Comparison of ENCODE assay signal across 18 cellular contexts in the genomic region with DNA sequence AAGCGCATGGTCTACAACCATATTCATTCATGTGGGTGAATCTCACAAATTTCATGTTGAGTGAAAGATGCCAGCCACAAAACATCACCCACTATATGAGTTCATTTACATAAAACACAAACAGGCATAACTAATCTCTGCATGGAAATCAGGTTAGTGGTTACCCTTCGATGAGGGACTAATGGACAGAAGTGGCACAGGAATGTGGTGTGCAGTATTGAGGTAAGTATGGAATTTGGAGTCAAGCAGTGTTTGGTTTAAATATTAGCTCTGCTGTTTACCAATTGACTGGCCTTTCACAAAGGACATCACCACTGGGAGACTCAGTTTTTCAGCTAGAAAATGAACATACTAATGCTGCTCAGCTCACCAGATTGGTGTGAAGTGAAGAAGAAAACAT. TPM values are rescaled to one million over a fixed set of nuclear protein-coding genes. Genes with fewer than 3 reads are reported as not detected.
"Had no signal": no experiment of that assay in that cellular context is flagged by ENCODE, and none has a peak within 500 bp of the region (broad histone marks: within the 10 kb centered on the region; RNA-seq: fewer than 3 reads in every experiment).

No MANE protein-coding gene starts in this region.

- H3K27ac ChIP-seq: gastroesophageal sphincter, suprapubic skin, upper lobe of right lung had no signal

- H3K9me3 ChIP-seq: gastroesophageal sphincter, suprapubic skin, upper lobe of right lung had no signal

- H3K27me3 ChIP-seq: gastroesophageal sphincter, suprapubic skin, upper lobe of right lung had no signal

- FAIRE-seq: colon, endothelial cell of umbilical vein had no signal

- ATAC-seq: activated CD8-positive, alpha-beta T cell treated with anti-CD3 and anti-CD28 coated beads, Interleukin-2, amount 10 ng/mL, durations not matched to agents 7 days and 5 days; gastroesophageal sphincter; natural killer cell treated with Interleukin-12 subunit alpha and Interleukin-12 subunit beta and Interleukin-15 and Interleukin-18, amount 100 ng/mL, for 72 hours; stimulated activated naive CD8-positive, alpha-beta T cell treated with anti-CD3 and anti-CD28 coated beads, Interleukin-15, Interleukin-2, amounts not matched to agents 100 U/mL and 50 U/mL, for 24 hours had no signal

- DNase-seq: activated CD4-positive, alpha-beta T cell treated with anti-CD3 and anti-CD28 coated beads for 48 hours; activated CD8-positive, alpha-beta memory T cell treated with anti-CD3 and anti-CD28 coated beads, Interleukin-2, amount 50 U/mL, for 48 hours; activated CD8-positive, alpha-beta T cell treated with anti-CD3 and anti-CD28 coated beads, Interleukin-2, amount 10 ng/mL, durations not matched to agents 7 days and 5 days; aorta; occipital lobe; stimulated activated CD4-positive, alpha-beta T cell treated with anti-CD3 and anti-CD28 coated beads, Interleukin-4, amount 100 ng/mL, for 1 hour; stimulated activated CD8-positive, alpha-beta memory T cell treated with anti-CD3 and anti-CD28 coated beads, Interleukin-4, amount 100 ng/mL, for 48 hours; stimulated activated naive CD8-positive, alpha-beta T cell treated with anti-CD3 and anti-CD28 coated beads, Interleukin-15, Interleukin-2, amounts not matched to agents 100 U/mL and 50 U/mL, for 24 hours; upper lobe of right lung had no signal

- H3K4me3 ChIP-seq: gastroesophageal sphincter, suprapubic skin, upper lobe of right lung had no signal

- H3K4me1 ChIP-seq: gastroesophageal sphincter, upper lobe of right lung had no signal

- H3K36me3 ChIP-seq: gastroesophageal sphincter, suprapubic skin, upper lobe of right lung had no signal

RNA-seq across cellular contexts. Expression of a gene that starts 24.2 kb away (rescaled TPM):
- total RNA-seq: activated CD8-positive, alpha-beta T cell treated with anti-CD3 and anti-CD28 coated beads, Interleukin-2, amount 10 ng/mL, durations not matched to agents 7 days and 5 days; aorta; cardiac septum; endothelial cell of umbilical vein; mucosa of gallbladder; natural killer cell treated with Interleukin-12 subunit alpha and Interleukin-12 subunit beta and Interleukin-15 and Interleukin-18, amount 100 ng/mL, for 72 hours; occipital lobe; pulmonary artery endothelial cell; suprapubic skin; upper lobe of right lung; WTC11 had no signal
- polyA plus RNA-seq: aorta, endothelial cell of umbilical vein had no signal

RNA-seq across cellular contexts. Expression of a gene that starts 53.5 kb away (rescaled TPM):
- total RNA-seq: endothelial cell of umbilical vein; natural killer cell treated with Interleukin-12 subunit alpha and Interleukin-12 subunit beta and Interleukin-15 and Interleukin-18, amount 100 ng/mL, for 72 hours; pulmonary artery endothelial cell had no signal
- polyA plus RNA-seq: endothelial cell of umbilical vein had no signal
